ENCODE assay signal across 17 cellular contexts in genomic region chr5:171840066-171840465, GRCh38. TPM values are rescaled to one million over a fixed set of nuclear protein-coding genes. Genes with fewer than 3 reads are reported as not detected.
A peak's percentile ranks its signal among the peaks of the same experiment; 100 is the strongest.
DNase-seq lines count a peak whose midpoint lies in the region; ATAC-seq and TF ChIP-seq lines count a peak whose summit lies in the region.
"Had no signal": no experiment of that assay in that cellular context is flagged by ENCODE, and none has a peak within 500 bp of the region (broad histone marks: within the 10 kb centered on the region; RNA-seq: fewer than 3 reads in every experiment).

No MANE protein-coding gene starts in this region.

- no peaks in the 10 kb centered on the region for H3K27me3 ChIP-seq in DND-41 (ENCODE audit: insufficient read depth, low read length, poor library complexity)
- H3K27me3 ChIP-seq: colonic mucosa had no signal

- peaks cover 0 to 12% (median 5%) of the 10 kb centered on the region in 7 donors for H3K9me3 Mint-ChIP-seq in CD14-positive monocyte
- no peaks in the 10 kb centered on the region; the same call in 1 of the 2 replicates for H3K9me3 Mint-ChIP-seq in WTC11
- H3K9me3 Mint-ChIP-seq: activated T-cell treated with anti-CD3 and anti-CD28 coated beads, Interleukin-2, amount 50 U/mL, for 4 hours; CD8-positive, alpha-beta T cell had no signal

- H3K27ac Mint-ChIP-seq in CD14-positive monocyte (peak overlapping the region in 4 of 7 donors; percentile 18 to 83 (median 43)), WTC11 (no peak overlapping the region)
- H3K27ac Mint-ChIP-seq: CD8-positive, alpha-beta T cell had no signal

- H3K4me1 Mint-ChIP-seq in CD14-positive monocyte (peaks cover 43% of the 10 kb centered on the region), WTC11 (peaks cover 8% of the 10 kb centered on the region)

- no peaks in the 10 kb centered on the region for H3K9me3 ChIP-seq in DND-41 (ENCODE audit: insufficient read depth, low read length, severe bottlenecking)
- H3K9me3 ChIP-seq: colonic mucosa, lower lobe of right lung, SK-N-SH, thoracic aorta had no signal

- no peak overlapping the region for H3K4me2 ChIP-seq in DND-41 (ENCODE audit: insufficient read depth, low read length)
- H3K4me2 ChIP-seq: SK-N-SH had no signal

- no peaks in the 10 kb centered on the region for H3K36me3 ChIP-seq in DND-41 (ENCODE audit: insufficient read depth, low read length)
- H3K36me3 ChIP-seq: colonic mucosa, lower lobe of right lung, thoracic aorta had no signal

- H2AFZ ChIP-seq in DND-41 (ENCODE audit: low read depth, low read length), result no peak overlapping the region

- CTCF ChIA-PET in WTC11 (lab: Charles Lee), result interaction anchor here (1.0 to 1.3 kb wide), 3 partner anchors 12 to 219 kb away, joined by 3 to 4 read pairs (median 4); no protein-coding TSS in a partner anchor

- H3K27me3 Mint-ChIP-seq in CD14-positive monocyte (ENCODE audit: low read depth in 3 of 3), result peaks cover 0 to 4% (median 3%) of the 10 kb centered on the region in 3 donors
- peaks cover 3% of the 10 kb centered on the region; the same call in 1 of the 2 replicates for H3K27me3 Mint-ChIP-seq in WTC11 (ENCODE audit: low read depth)

- DNase-seq in CD14-positive monocyte (ENCODE audit: low spot score), result no peak
- DNase-seq in DND-41, result peak; percentile 17
- DNase-seq in NCI-H1436 treated with DMSO at 0.1 percent for 48 hours (lab: John Stamatoyannopoulos, UW), result peak; percentile 14
- no peak for DNase-seq in WTC11 (ENCODE audit: low spot score)
- DNase-seq in caudate nucleus (lab: John Stamatoyannopoulos, UW), result no peak
- no peak for DNase-seq in NCI-H510A treated with DMSO at 0.1 percent for 48 hours (lab: John Stamatoyannopoulos, UW)
- DNase-seq: activated CD4-positive, CD25-positive, alpha-beta regulatory T cell; activated T-cell treated with anti-CD3 and anti-CD28 coated beads, Interleukin-2, amount 50 U/mL, for 4 hours; CD8-positive, alpha-beta T cell; colonic mucosa; lower lobe of right lung; SK-N-SH had no signal

- H3K4me3 Mint-ChIP-seq in CD14-positive monocyte, result peak overlapping the region in 1 of 2 donors; percentile 78
- H3K4me3 Mint-ChIP-seq in WTC11, result no peak overlapping the region
- H3K4me3 Mint-ChIP-seq: activated T-cell treated with anti-CD3 and anti-CD28 coated beads, Interleukin-2, amount 50 U/mL, for 4 hours; CD8-positive, alpha-beta T cell had no signal

- no peak overlapping the region for H3K9ac ChIP-seq in DND-41 (ENCODE audit: low read depth, low read length)
- H3K9ac ChIP-seq: SK-N-SH had no signal

- H3K4me3 ChIP-seq in DND-41 (ENCODE audit: low read depth in 1 of 2, low read length in 2 of 2), result no peak overlapping the region
- H3K4me3 ChIP-seq: colonic mucosa, lower lobe of right lung, skin epidermis, thoracic aorta had no signal

- POLR2A ChIA-PET in WTC11 (lab: Charles Lee), result interaction anchor here (0.6 kb wide), 1 partner anchor 422 kb away, joined by 3 read pairs; no protein-coding TSS in a partner anchor

- intact Hi-C loops in CD14-positive monocyte (cut with micrococcal nuclease), result no loop called here

- ATAC-seq in DND-41 (ENCODE audit: insufficient read depth, low read depth) (peak; percentile 62; the same call in 2 of the 3 replicates), WTC11 (peak; percentile 70), HG02588 (IDR thresholded peaks at IDR 0.05; ENCODE audit: unreplicated experiment) (no peak)
- ATAC-seq: CD8-positive, alpha-beta T cell; esophagus mucosa had no signal

- H3K27ac ChIP-seq in DND-41 (ENCODE audit: low read length), result no peak overlapping the region
- no peak overlapping the region for H3K27ac ChIP-seq in caudate nucleus (ENCODE audit: low read depth, low read length)
- H3K27ac ChIP-seq: colonic mucosa, lower lobe of right lung, thoracic aorta had no signal

- H3K4me1 ChIP-seq in DND-41 (ENCODE audit: insufficient read depth, low read length), result no peaks in the 10 kb centered on the region
- H3K4me1 ChIP-seq: colonic mucosa, lower lobe of right lung had no signal

- H3K79me2 ChIP-seq in DND-41 (ENCODE audit: insufficient read depth, low read length), result no peaks in the 10 kb centered on the region

- no peaks in the 10 kb centered on the region for H4K20me1 ChIP-seq in DND-41 (ENCODE audit: insufficient read depth, low read length)

- TF ChIP-seq CTCF in CD14-positive monocyte (IDR thresholded peaks at IDR 0.05) (no peak), DND-41 (IDR thresholded peaks at IDR 0.05; ENCODE audit: borderline replicate concordance, extremely low read depth, low read length, poor library complexity, severe bottlenecking) (no peak), WTC11 (IDR thresholded peaks at IDR 0.05) (no peak)

- H3K36me3 Mint-ChIP-seq in CD14-positive monocyte (peaks cover 0 to 1% of the 10 kb centered on the region in 2 donors), WTC11 (no peaks in the 10 kb centered on the region)
- H3K36me3 Mint-ChIP-seq: CD8-positive, alpha-beta T cell had no signal

TF ChIP-seq in WTC11, 78 proteins besides CTCF, POLR2A, EP300 and RAD21:
- peak; percentile 57; the same call in 1 of the 2 replicates for TF ChIP-seq USF1 (CRISPR knock-in tag; IDR thresholded peaks at IDR 0.05)
- peak; percentile 39; the same call in 1 of the 2 replicates for TF ChIP-seq NFYB (CRISPR knock-in tag; conservative IDR thresholded peaks at IDR 0.05; ENCODE audit: low read depth)
- TF ChIP-seq FOXJ3 (CRISPR knock-in tag; IDR thresholded peaks at IDR 0.05; ENCODE audit: borderline replicate concordance), result no peak
- TF ChIP-seq USF2 (CRISPR knock-in tag; IDR thresholded peaks at IDR 0.05), result peak; percentile 82

RNA-seq across cellular contexts. Expression of gene SMIM23, which starts 54.4 kb away (rescaled TPM):
- polyA plus RNA-seq in CD14-positive monocyte, result not detected
- total RNA-seq in WTC11 (2021), result not detected in 3 replicates
- total RNA-seq: activated T-cell treated with anti-CD3 and anti-CD28 coated beads, Interleukin-2, amount 50 U/mL, for 4 hours; CD8-positive, alpha-beta T cell; colonic mucosa; esophagus mucosa; lower lobe of right lung; NCI-H460; thoracic aorta had no signal
- polyA plus RNA-seq: SK-N-SH had no signal

Comparison
In these comparisons a context has a peak if more than half of its experiments do, and no peak if none do; other contexts are left out.
1. DNase-seq: peak in DND-41 (single experiment) and NCI-H1436 treated with DMSO at 0.1 percent for 48 hours (single experiment); none in CD14-positive monocyte (single experiment), WTC11 (single experiment), caudate nucleus (0 of 61) and NCI-H510A treated with DMSO at 0.1 percent for 48 hours (single experiment).